Comparison of ENCODE assay signal across 19 cellular contexts in genomic region chr1:4711944-4712343, GRCh38. TPM values are rescaled to one million over a fixed set of nuclear protein-coding genes. Genes with fewer than 3 reads are reported as not detected.
"Had no signal": no experiment of that assay in that cellular context is flagged by ENCODE, and none has a peak within 500 bp of the region (broad histone marks: within the 10 kb centered on the region; RNA-seq: fewer than 3 reads in every experiment).

No MANE protein-coding gene starts in this region.

- H3K4me1 ChIP-seq: left lung, lower lobe of right lung had no signal

- H3K36me3 ChIP-seq: esophagus muscularis mucosa, gastroesophageal sphincter, heart left ventricle, left lung, lower lobe of right lung had no signal

- ATAC-seq: gastroesophageal sphincter; heart left ventricle; left cardiac atrium; left lung; left ventricle myocardium superior; lower lobe of right lung; naive thymus-derived CD4-positive, alpha-beta T cell had no signal

- H3K4me3 ChIP-seq: coronary artery, gastroesophageal sphincter, heart left ventricle, left lung, lower lobe of right lung had no signal

- H3K27ac ChIP-seq: coronary artery, esophagus muscularis mucosa, foreskin keratinocyte, gastroesophageal sphincter, heart left ventricle, left lung, lower lobe of right lung had no signal

- H3K27me3 ChIP-seq: foreskin keratinocyte had no signal

- DNase-seq: dermis blood vessel endothelial cell; effector CD4-positive, alpha-beta T cell; effector memory CD4-positive, alpha-beta T cell; foreskin keratinocyte; heart left ventricle; hippocampal formation; left cardiac atrium; left ventricle myocardium superior; lower lobe of right lung; mesenchymal stem cell; midbrain; naive thymus-derived CD4-positive, alpha-beta T cell had no signal

RNA-seq across cellular contexts. Expression of gene AJAP1, which starts 57.5 kb away (rescaled TPM):
- total RNA-seq: endothelial cell of umbilical vein, fibroblast of lung, lung microvascular endothelial cell had no signal
- polyA plus RNA-seq: endothelial cell of umbilical vein had no signal
